18 cellular contexts compared by ENCODE assay signal in the genomic region with DNA sequence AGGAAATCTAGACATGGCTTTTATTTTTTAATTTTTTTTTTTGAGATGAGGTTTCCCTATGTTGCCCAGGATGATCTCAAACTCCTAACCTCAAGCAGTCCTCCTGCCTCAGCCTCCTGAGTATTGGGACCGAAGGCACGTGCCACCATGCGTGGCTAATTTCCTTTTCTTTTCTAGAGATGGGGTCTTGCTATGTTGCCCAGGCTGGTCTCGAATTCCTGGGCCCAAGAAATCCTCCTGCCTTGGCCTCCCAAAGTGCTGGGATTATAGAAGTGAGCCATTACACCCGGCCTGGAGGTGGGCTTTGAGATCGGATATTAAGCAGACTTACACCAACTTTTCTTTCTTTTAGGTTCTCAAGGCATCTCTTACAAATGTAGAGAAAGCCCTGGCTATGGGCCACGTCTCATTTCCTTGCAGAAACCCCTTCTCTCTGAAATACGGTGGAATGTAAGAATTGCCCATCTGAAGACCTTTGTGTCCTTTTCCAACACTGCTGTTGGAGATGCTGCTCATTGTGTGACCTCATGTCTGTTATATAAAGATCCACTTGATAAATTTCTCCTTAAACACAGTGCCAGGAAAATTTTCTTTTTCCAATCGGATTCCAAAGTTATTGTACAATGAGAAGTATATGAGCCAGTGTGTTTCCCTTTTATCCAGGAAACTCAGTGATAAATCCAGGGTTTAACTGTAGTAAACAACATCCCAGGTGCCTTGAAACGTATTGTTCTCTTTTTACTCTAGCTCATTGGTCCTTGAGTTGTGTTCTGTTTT. TPM values are rescaled to one million over a fixed set of nuclear protein-coding genes. Genes with fewer than 3 reads are reported as not detected.
DNase-seq lines count a peak whose midpoint lies in the region; ATAC-seq and TF ChIP-seq lines count a peak whose summit lies in the region.
"Had no signal": no experiment of that assay in that cellular context is flagged by ENCODE, and none has a peak within 500 bp of the region (broad histone marks: within the 10 kb centered on the region; RNA-seq: fewer than 3 reads in every experiment).

No MANE protein-coding gene starts in this region.

- H3K36me3 ChIP-seq in left ventricle myocardium inferior: no peaks in the 10 kb centered on the region
- H3K36me3 ChIP-seq in parathyroid adenoma (ENCODE audit: control insufficient read depth, insufficient read depth, low read length): no peaks in the 10 kb centered on the region
- H3K36me3 ChIP-seq: BLaER1 treated with 17β-estradiol and CSF1 and Interleukin-3, amounts not matched to agents 10 nM and 100 nM; MG63; SJSA1 had no signal

- H3K27ac Mint-ChIP-seq in endothelial cell (ENCODE audit: unreplicated experiment): peak overlapping the region; percentile 96
- H3K27ac Mint-ChIP-seq: CD4-positive, alpha-beta T cell had no signal

- no peak overlapping the region for H3K4me3 Mint-ChIP-seq in endothelial cell (ENCODE audit: unreplicated experiment)
- H3K4me3 Mint-ChIP-seq: CD4-positive, alpha-beta T cell had no signal

- H3K27me3 ChIP-seq in left ventricle myocardium inferior (ENCODE audit: low read depth) (peaks cover 15% of the 10 kb centered on the region), right cardiac atrium (ENCODE audit: control insufficient read depth, insufficient read depth) (no peaks in the 10 kb centered on the region), parathyroid adenoma (ENCODE audit: control insufficient read depth, insufficient read depth, low read length) (no peaks in the 10 kb centered on the region)
- H3K27me3 ChIP-seq: BLaER1 treated with 17β-estradiol and CSF1 and Interleukin-3, amounts not matched to agents 10 nM and 100 nM; MG63; SJSA1 had no signal

- H2AFZ ChIP-seq in parathyroid adenoma: no peak overlapping the region

- TF ChIP-seq CTCF in left ventricle myocardium inferior (IDR thresholded peaks at IDR 0.05; ENCODE audit: borderline replicate concordance) (no peak), endothelial cell (IDR thresholded peaks at IDR 0.05; ENCODE audit: unreplicated experiment) (no peak), parathyroid adenoma (IDR thresholded peaks at IDR 0.05) (no peak)

- peaks cover 52% of the 10 kb centered on the region for H3K4me1 ChIP-seq in left ventricle myocardium inferior
- peaks cover 10% of the 10 kb centered on the region for H3K4me1 ChIP-seq in right cardiac atrium (ENCODE audit: control insufficient read depth, insufficient read depth, low read length)
- H3K4me1 ChIP-seq in parathyroid adenoma: peaks cover 5% of the 10 kb centered on the region
- H3K4me1 ChIP-seq: SJSA1 had no signal

- no peaks in the 10 kb centered on the region for H3K9me3 Mint-ChIP-seq in endothelial cell (ENCODE audit: unreplicated experiment)
- H3K9me3 Mint-ChIP-seq: CD4-positive, alpha-beta T cell had no signal

- peaks cover 42% of the 10 kb centered on the region for H3K4me1 Mint-ChIP-seq in endothelial cell (ENCODE audit: unreplicated experiment)

- peak overlapping the region; percentile 69 for H3K27ac ChIP-seq in left ventricle myocardium inferior (replicated peaks)
- H3K27ac ChIP-seq in right cardiac atrium (ENCODE audit: low read length): no peak overlapping the region
- H3K27ac ChIP-seq in parathyroid adenoma: peak overlapping the region; percentile 9
- H3K27ac ChIP-seq: SJSA1 had no signal

- H3K79me2 ChIP-seq in parathyroid adenoma: no peaks in the 10 kb centered on the region

- DNase-seq in left ventricle myocardium inferior: no peak
- DNase-seq in right cardiac atrium: no peak
- no peak for DNase-seq in endothelial cell (ENCODE audit: low spot score)
- DNase-seq in activated naive CD4-positive, alpha-beta T cell (lab: John Stamatoyannopoulos, UW): no peak
- DNase-seq in middle frontal gyrus (ENCODE audit: extremely low spot score, low spot score): no peak
- DNase-seq: AML-193; CD4-positive, alpha-beta T cell; H7; KG1; NCI-H2029; NCI-H524 treated with DMSO at 0.1 percent for 48 hours; NCI-H774 had no signal

- H3K4me3 ChIP-seq in left ventricle myocardium inferior (no peak overlapping the region), right cardiac atrium (ENCODE audit: low read length) (no peak overlapping the region), parathyroid adenoma (ENCODE audit: low read depth, low read length) (no peak overlapping the region)
- H3K4me3 ChIP-seq: BLaER1 treated with 17β-estradiol and CSF1 and Interleukin-3, amounts not matched to agents 10 nM and 100 nM; MG63; SJSA1 had no signal

- intact Hi-C loops in left ventricle myocardium inferior (cut with micrococcal nuclease): loop anchor here (10.0 kb wide), 1 partner anchor 63 kb away; no protein-coding TSS in a partner anchor
- intact Hi-C loops in right cardiac atrium (cut with DNase I): loop anchor here in 3 of 4 donors (5.0 to 10.0 kb wide), 3 partner anchors 93 to 287 kb away; partner anchors contain the start of gene TLNRD1 (in 3 of the 3)

- H3K4me2 ChIP-seq in parathyroid adenoma (ENCODE audit: low read length): no peak overlapping the region

- H3K27me3 Mint-ChIP-seq in endothelial cell (ENCODE audit: unreplicated experiment): no peaks in the 10 kb centered on the region

- H3K9ac ChIP-seq in parathyroid adenoma: no peak overlapping the region
- H3K9ac ChIP-seq: BLaER1 treated with 17β-estradiol and CSF1 and Interleukin-3, amounts not matched to agents 10 nM and 100 nM had no signal

- H3K36me3 Mint-ChIP-seq in endothelial cell (ENCODE audit: low read depth, unreplicated experiment): no peaks in the 10 kb centered on the region

- WGBS in right cardiac atrium: 66% methylated on average over 10 of the region's 10 CpGs

- no peak for ATAC-seq in right cardiac atrium
- no peak for ATAC-seq in HG02973 (IDR thresholded peaks at IDR 0.05; ENCODE audit: unreplicated experiment)

- H3K9me3 ChIP-seq in left ventricle myocardium inferior (replicated peaks) (no peaks in the 10 kb centered on the region), right cardiac atrium (ENCODE audit: control insufficient read depth, low read length) (no peaks in the 10 kb centered on the region), parathyroid adenoma (ENCODE audit: control insufficient read depth, low read length) (no peaks in the 10 kb centered on the region)
- H3K9me3 ChIP-seq: BLaER1 treated with 17β-estradiol and CSF1 and Interleukin-3, amounts not matched to agents 10 nM and 100 nM; MG63; SJSA1 had no signal

RNA-seq across cellular contexts. Expression of gene CFAP161, which starts 36.8 kb away (rescaled TPM):
- total RNA-seq in left ventricle myocardium inferior (0.91 TPM), right cardiac atrium (1 to 10 TPM in 2 of 4 donors, under 1 TPM in 2; 0.34 to 1.3 (median 0.80) TPM), endothelial cell (ENCODE audit: unreplicated experiment) (21.1 TPM)
- 0.32 TPM for polyA plus RNA-seq in right cardiac atrium
- total RNA-seq: CD4-positive, alpha-beta T cell; SJSA1 had no signal
- polyA plus RNA-seq: AG04450 had no signal
